ENCODE assay signal across 29 cellular contexts in genomic region chr12:79378496-79378895, GRCh38.
DNase-seq lines count a peak whose midpoint lies in the region; ATAC-seq lines count a peak whose summit lies in the region.
"Had no signal": no experiment of that assay in that cellular context is flagged by ENCODE, and none has a peak within 500 bp of the region (broad histone marks: within the 10 kb centered on the region; RNA-seq: fewer than 3 reads in every experiment).

No MANE protein-coding gene starts in this region.

- peak overlapping the region; percentile 8 for H3K27ac ChIP-seq in angular gyrus (ENCODE audit: low read depth, low read length)
- H3K27ac ChIP-seq: 22Rv1, ascending aorta, gastrocnemius medialis, sigmoid colon, SJCRH30, transverse colon had no signal

- no peak for ATAC-seq in GM21576 (IDR thresholded peaks at IDR 0.05; ENCODE audit: unreplicated experiment)
- no peak for ATAC-seq in HG03135 (IDR thresholded peaks at IDR 0.05; ENCODE audit: unreplicated experiment)
- ATAC-seq: activated naive CD4-positive, alpha-beta T cell treated with anti-CD3 and anti-CD28 coated beads, Interleukin-2, amount 50 U/mL, for 72 hours; gastrocnemius medialis; naive thymus-derived CD8-positive, alpha-beta T cell; stimulated activated effector memory CD8-positive, alpha-beta T cell treated with anti-CD3 and anti-CD28 coated beads, Interleukin-12 subunit alpha, Interleukin-12 subunit beta, amount 100 ng/mL, for 72 hours; WTC11 had no signal

- DNase-seq in NCI-H2227 (lab: John Stamatoyannopoulos, UW; ENCODE audit: unreplicated experiment): peak; percentile 31
- DNase-seq in NCI-H2227 treated with DMSO at 0.1 percent for 48 hours (lab: John Stamatoyannopoulos, UW): no peak
- peak; percentile 57 for DNase-seq in fibroblast of peridontal ligament (ENCODE audit: extremely low read depth)
- no peak for DNase-seq in NAMALWA (ENCODE audit: low spot score)
- no peak for DNase-seq in NCI-H2107 (lab: John Stamatoyannopoulos, UW)
- DNase-seq: activated CD4-positive, alpha-beta T cell treated with anti-CD3 and anti-CD28 coated beads, Interleukin-2, amount 10 ng/mL, durations not matched to agents 24 days and 14 days; activated CD8-positive, alpha-beta memory T cell treated with anti-CD3 and anti-CD28 coated beads for 24 hours; activated T-cell treated with anti-CD3 and anti-CD28 coated beads for 4 hours; Calu3; central memory CD4-positive, alpha-beta T cell; DMS79 treated with DMSO at 0.1 percent for 48 hours; gastrocnemius medialis; GOT3; naive thymus-derived CD8-positive, alpha-beta T cell; NCI-H1436; NCI-H446 treated with DMSO at 0.1 percent for 48 hours; nucleus accumbens; sigmoid colon; SJCRH30; T1000; transverse colon had no signal

Comparison
In these comparisons a context has a peak if more than half of its experiments do, and no peak if none do; other contexts are left out.
1. DNase-seq: peak in NCI-H2227 (single experiment) and fibroblast of peridontal ligament (single experiment); none in NCI-H2227 treated with DMSO at 0.1 percent for 48 hours (single experiment), NAMALWA (single experiment) and NCI-H2107 (single experiment).